In the genomic region with DNA sequence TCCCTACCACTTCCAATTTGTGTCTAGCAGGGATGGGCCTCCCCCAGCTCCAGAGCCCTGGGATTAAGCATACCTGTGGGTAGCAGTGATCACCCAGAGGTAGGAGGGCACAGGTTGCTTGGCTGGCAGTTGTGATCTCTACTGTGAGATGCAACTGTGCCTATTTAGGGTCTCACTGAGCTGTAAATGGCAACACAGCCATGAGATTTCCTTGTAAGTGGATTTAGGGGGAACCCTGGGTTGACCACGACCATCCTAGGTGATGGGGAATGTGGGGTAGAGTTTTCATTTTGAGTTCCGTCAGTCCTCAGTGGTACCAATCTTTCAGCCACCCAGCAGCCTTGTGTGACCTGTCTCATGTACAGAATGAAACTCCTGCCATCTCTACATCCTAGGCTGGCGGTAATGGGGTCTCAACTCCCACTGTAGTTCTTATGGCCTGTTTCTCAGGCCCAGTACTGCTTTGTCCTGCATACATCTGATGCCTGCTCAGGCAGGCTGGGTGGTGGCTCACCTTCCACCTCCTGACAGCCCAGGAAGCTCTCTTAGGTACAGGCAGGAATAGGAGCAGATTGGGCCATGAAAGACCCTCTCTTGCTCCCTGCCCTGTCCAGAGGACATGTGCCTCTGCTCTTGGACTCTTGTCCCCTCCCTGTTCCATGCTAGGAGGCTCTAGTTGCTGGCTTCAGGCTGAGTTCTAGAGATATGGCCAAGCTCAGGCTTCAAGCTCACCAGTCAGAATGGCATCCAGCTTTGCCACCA, we compare ENCODE assay signal across 16 cellular contexts. TPM values are rescaled to one million over a fixed set of nuclear protein-coding genes. Genes with fewer than 3 reads are reported as not detected.
DNase-seq lines count a peak whose midpoint lies in the region; ATAC-seq and TF ChIP-seq lines count a peak whose summit lies in the region.
"Had no signal": no experiment of that assay in that cellular context is flagged by ENCODE, and none has a peak within 500 bp of the region (broad histone marks: within the 10 kb centered on the region; RNA-seq: fewer than 3 reads in every experiment).

No MANE protein-coding gene starts in this region.

- no peak for TF ChIP-seq CTCF in HCT116 (IDR thresholded peaks at IDR 0.05 in 2 of 3, conservative IDR thresholded peaks at IDR 0.05 in 1 of 3; ENCODE audit: borderline replicate concordance in 1 of 3, insufficient read depth in 1 of 3, low read depth in 2 of 3, low read length in 2 of 3)

- H3K9me2 ChIP-seq in HCT116 (ENCODE audit: insufficient read depth): no peaks in the 10 kb centered on the region

- peaks cover 3 to 20% of the 10 kb centered on the region in 2 experiments; a peak in 3 of 4 replicates for H3K4me1 ChIP-seq in HCT116 (ENCODE audit: control insufficient read depth in 1 of 2, insufficient read depth in 2 of 2, low read length in 2 of 2)
- H3K4me1 ChIP-seq in naive thymus-derived CD4-positive, alpha-beta T cell (ENCODE audit: control insufficient read depth in 2 of 2, insufficient read depth in 2 of 2, low read length in 2 of 2): peaks cover 0 to 4% of the 10 kb centered on the region in 2 donors

- DNase-seq in NCI-H82 (lab: John Stamatoyannopoulos, UW) (peak; percentile 50), NCI-H82 treated with DMSO at 0.1 percent for 48 hours (lab: John Stamatoyannopoulos, UW; ENCODE audit: unreplicated experiment) (no peak), HCT116 (ENCODE audit: low read depth, low spot score) (no peak), middle frontal gyrus (ENCODE audit: extremely low spot score, low spot score) (no peak)
- DNase-seq in naive thymus-derived CD4-positive, alpha-beta T cell: no peak
- DNase-seq in effector CD4-positive, alpha-beta T cell: no peak
- DNase-seq: brain microvascular endothelial cell, head of caudate nucleus, left ventricle myocardium inferior, NCI-H1092, NCI-H510A treated with DMSO at 0.1 percent for 48 hours, ovary had no signal

- H3K4me3 Mint-ChIP-seq in activated T-helper 17 cell treated with anti-CD3 and anti-CD28 coated beads, Interleukin-2, amount 50 U/mL, for 72 hours: no peak overlapping the region
- H3K4me3 Mint-ChIP-seq in naive thymus-derived CD4-positive, alpha-beta T cell: no peak overlapping the region

- TF ChIP-seq POLR2A in HCT116 (IDR thresholded peaks at IDR 0.05; ENCODE audit: borderline replicate concordance, extremely low read depth, insufficient read depth, insufficient read length): no peak

- intact Hi-C loops in HCT116 (cut with micrococcal nuclease): no loop called here
- intact Hi-C loops in naive thymus-derived CD4-positive, alpha-beta T cell (cut with micrococcal nuclease): no loop called here

- peak; percentile 7 for ATAC-seq in HCT116
- ATAC-seq in activated T-helper 17 cell treated with anti-CD3 and anti-CD28 coated beads, Interleukin-2, amount 50 U/mL, for 72 hours (replicated peaks): no peak
- no peak for ATAC-seq in naive thymus-derived CD4-positive, alpha-beta T cell
- no peak for ATAC-seq in GM18873 (IDR thresholded peaks at IDR 0.05; ENCODE audit: low FRiP score, unreplicated experiment)
- ATAC-seq: Right ventricle myocardium inferior had no signal

- H3K9me3 ChIP-seq in HCT116 (ENCODE audit: control insufficient read depth in 1 of 2, insufficient read depth in 1 of 2, low read depth in 1 of 2, low read length in 2 of 2): no peaks in the 10 kb centered on the region
- no peaks in the 10 kb centered on the region for H3K9me3 ChIP-seq in naive thymus-derived CD4-positive, alpha-beta T cell (ENCODE audit: control insufficient read depth in 2 of 3, low read length in 3 of 3)
- H3K9me3 ChIP-seq: left ventricle myocardium inferior, ovary had no signal

- RAD21 ChIA-PET in HCT116 (lab: Charles Lee; ENCODE audit: low non-redundant PET in 1 of 2, low total read pairs in 2 of 2, uncharacterized antibody in 2 of 2, unreplicated experiment in 2 of 2): no interaction called here

- H3K4me1 Mint-ChIP-seq in activated T-helper 17 cell treated with anti-CD3 and anti-CD28 coated beads, Interleukin-2, amount 50 U/mL, for 72 hours: peaks cover 24% of the 10 kb centered on the region
- peaks cover 14 to 47% (median 23%) of the 10 kb centered on the region in 7 donors for H3K4me1 Mint-ChIP-seq in naive thymus-derived CD4-positive, alpha-beta T cell

- peaks cover 100% of the 10 kb centered on the region for H3K36me3 Mint-ChIP-seq in activated T-helper 17 cell treated with anti-CD3 and anti-CD28 coated beads, Interleukin-2, amount 50 U/mL, for 72 hours (ENCODE audit: low read depth)
- H3K36me3 Mint-ChIP-seq in naive thymus-derived CD4-positive, alpha-beta T cell: peaks cover 5 to 49% (median 15%) of the 10 kb centered on the region in 5 donors

- no peak overlapping the region for H3K4me2 ChIP-seq in HCT116 (ENCODE audit: low read length)

- no peaks in the 10 kb centered on the region for H3K27me3 Mint-ChIP-seq in activated T-helper 17 cell treated with anti-CD3 and anti-CD28 coated beads, Interleukin-2, amount 50 U/mL, for 72 hours
- no peaks in the 10 kb centered on the region for H3K27me3 Mint-ChIP-seq in naive thymus-derived CD4-positive, alpha-beta T cell

- peak overlapping the region; percentile 85 for H3K27ac Mint-ChIP-seq in activated T-helper 17 cell treated with anti-CD3 and anti-CD28 coated beads, Interleukin-2, amount 50 U/mL, for 72 hours
- H3K27ac Mint-ChIP-seq in naive thymus-derived CD4-positive, alpha-beta T cell: peak overlapping the region in 5 of 9 donors; percentile 12 to 52 (median 31)

- H3K9me3 Mint-ChIP-seq in activated T-helper 17 cell treated with anti-CD3 and anti-CD28 coated beads, Interleukin-2, amount 50 U/mL, for 72 hours: no peaks in the 10 kb centered on the region
- no peaks in the 10 kb centered on the region for H3K9me3 Mint-ChIP-seq in naive thymus-derived CD4-positive, alpha-beta T cell

- POLR2A ChIA-PET in HCT116 (lab: Charles Lee): no interaction called here
- POLR2A ChIA-PET in naive thymus-derived CD4-positive, alpha-beta T cell (lab: Charles Lee): interaction anchor here (2.1 kb wide), 1 partner anchor 16 kb away, joined by 5 read pairs; no protein-coding TSS in a partner anchor

- no peak overlapping the region for H3K9ac ChIP-seq in HCT116 (ENCODE audit: low read length)

- no peak overlapping the region for H2AFZ ChIP-seq in HCT116 (ENCODE audit: low read depth, low read length, poor library complexity, severe bottlenecking)

- no peak for TF ChIP-seq RAD21 in HCT116 (IDR thresholded peaks at IDR 0.05; ENCODE audit: low read depth)

- H3K79me2 ChIP-seq in HCT116 (ENCODE audit: insufficient read depth, low read length): peaks cover 52% of the 10 kb centered on the region

- H3K27me3 ChIP-seq in HCT116 (ENCODE audit: insufficient read depth, low read length): no peaks in the 10 kb centered on the region
- H3K27me3 ChIP-seq in naive thymus-derived CD4-positive, alpha-beta T cell (ENCODE audit: control insufficient read depth in 2 of 2, insufficient read depth in 2 of 2, low read length in 2 of 2): no peaks in the 10 kb centered on the region
- H3K27me3 ChIP-seq: brain microvascular endothelial cell, ovary had no signal

- peaks cover 61 to 77% of the 10 kb centered on the region in 2 experiments for H3K36me3 ChIP-seq in HCT116 (ENCODE audit: control insufficient read depth in 1 of 2, insufficient read depth in 2 of 2, low read length in 2 of 2)
- H3K36me3 ChIP-seq in naive thymus-derived CD4-positive, alpha-beta T cell (ENCODE audit: control insufficient read depth in 2 of 3, insufficient read depth in 3 of 3, low read length in 3 of 3): peaks cover 26 to 87% (median 38%) of the 10 kb centered on the region in 3 experiments
- H3K36me3 ChIP-seq: ovary had no signal

- BruUV-seq in HCT116 (replicated peaks; lab: Mats Ljungman, UMichigan): no TSS peak

- no peak overlapping the region for H3K27ac ChIP-seq in HCT116 (ENCODE audit: low read depth, low read length)
- H3K27ac ChIP-seq in naive thymus-derived CD4-positive, alpha-beta T cell (ENCODE audit: low read depth, low read length): no peak overlapping the region
- H3K27ac ChIP-seq: brain microvascular endothelial cell, left ventricle myocardium inferior, ovary had no signal

- no peak overlapping the region for H3K4me3 ChIP-seq in HCT116 (replicated peaks in 1 of 2; ENCODE audit: low read depth in 1 of 2, low read length in 2 of 2)
- no peak overlapping the region for H3K4me3 ChIP-seq in naive thymus-derived CD4-positive, alpha-beta T cell (ENCODE audit: low read length)
- H3K4me3 ChIP-seq: left ventricle myocardium inferior, ovary had no signal

- peaks cover 35% of the 10 kb centered on the region; the same call in 1 of the 2 replicates for H4K20me1 ChIP-seq in HCT116 (ENCODE audit: insufficient read depth)

- CTCF ChIA-PET in HCT116 (lab: Charles Lee): no interaction called here
- CTCF ChIA-PET in naive thymus-derived CD4-positive, alpha-beta T cell (lab: Charles Lee): no interaction called here

TF ChIP-seq in HCT116, 20 proteins besides CTCF, POLR2A, EP300 and RAD21 (continues in another document):
- no peak for TF ChIP-seq ZNF274 (IDR thresholded peaks at IDR 0.05; ENCODE audit: low read depth, low read length)
- TF ChIP-seq FOSL1 (IDR thresholded peaks at IDR 0.05; ENCODE audit: low read depth): no peak
- no peak for TF ChIP-seq ZFX (IDR thresholded peaks at IDR 0.05)
- TF ChIP-seq CBX3 (IDR thresholded peaks at IDR 0.05; ENCODE audit: low read depth): no peak

RNA-seq across cellular contexts. Expression of a gene that starts 8.1 kb away (rescaled TPM):
- 273 TPM for total RNA-seq in HCT116 (2021; ENCODE audit: unreplicated experiment)
- 95.5 and 118 TPM in 2 replicates for polyA plus RNA-seq in HCT116 (2012)
- total RNA-seq in activated T-helper 17 cell treated with anti-CD3 and anti-CD28 coated beads, Interleukin-2, amount 50 U/mL, for 72 hours: 100 to 1,000 TPM; 154 to 390 TPM
- 100 to 1,000 TPM in 1 of 5 experiments, 10 to 100 TPM in 4; 68.9 to 197 (median 82.6) TPM for total RNA-seq in naive thymus-derived CD4-positive, alpha-beta T cell
- polyA plus RNA-seq in naive thymus-derived CD4-positive, alpha-beta T cell: 10 to 100 TPM; 40.6 to 62.4 TPM

RNA-seq across cellular contexts. Expression of a gene that starts 20.2 kb away (rescaled TPM):
- total RNA-seq in HCT116 (2021; ENCODE audit: unreplicated experiment): 57.8 TPM
- 40.9 and 42.3 TPM in 2 replicates for polyA plus RNA-seq in HCT116 (2012)
- total RNA-seq in activated T-helper 17 cell treated with anti-CD3 and anti-CD28 coated beads, Interleukin-2, amount 50 U/mL, for 72 hours: 100 to 1,000 TPM in 1 of 2 donors, 10 to 100 TPM in 1; 91.9 to 112 TPM
- 100 to 1,000 TPM; 107 to 265 (median 176) TPM for total RNA-seq in naive thymus-derived CD4-positive, alpha-beta T cell
- 10 to 100 TPM; 38.8 to 50.2 TPM for polyA plus RNA-seq in naive thymus-derived CD4-positive, alpha-beta T cell

RNA-seq across cellular contexts. Expression of a gene that starts 25.3 kb away (rescaled TPM):
- total RNA-seq in HCT116 (2021; ENCODE audit: unreplicated experiment): not detected
- not detected in 2 replicates for polyA plus RNA-seq in HCT116 (2012)
- not detected for total RNA-seq in activated T-helper 17 cell treated with anti-CD3 and anti-CD28 coated beads, Interleukin-2, amount 50 U/mL, for 72 hours
- total RNA-seq in naive thymus-derived CD4-positive, alpha-beta T cell: not detected
- polyA plus RNA-seq in naive thymus-derived CD4-positive, alpha-beta T cell: not detected
- total RNA-seq: left ventricle myocardium inferior, ovary, Right ventricle myocardium inferior had no signal
- polyA plus RNA-seq: ovary, urinary bladder had no signal

RNA-seq across cellular contexts. Expression of a gene that starts 58.7 kb away (rescaled TPM):
- total RNA-seq in HCT116 (2021; ENCODE audit: unreplicated experiment): 260 TPM
- polyA plus RNA-seq in HCT116 (2012): 256 and 304 TPM in 2 replicates
- total RNA-seq in activated T-helper 17 cell treated with anti-CD3 and anti-CD28 coated beads, Interleukin-2, amount 50 U/mL, for 72 hours: 100 to 1,000 TPM; 143 to 282 TPM
- 100 to 1,000 TPM in 1 of 5 experiments, 10 to 100 TPM in 4; 50.5 to 149 (median 70.5) TPM for total RNA-seq in naive thymus-derived CD4-positive, alpha-beta T cell
- polyA plus RNA-seq in naive thymus-derived CD4-positive, alpha-beta T cell: 100 to 1,000 TPM; 226 to 231 TPM
